Comparison of ENCODE assay signal across 8 cellular contexts in the genomic region with DNA sequence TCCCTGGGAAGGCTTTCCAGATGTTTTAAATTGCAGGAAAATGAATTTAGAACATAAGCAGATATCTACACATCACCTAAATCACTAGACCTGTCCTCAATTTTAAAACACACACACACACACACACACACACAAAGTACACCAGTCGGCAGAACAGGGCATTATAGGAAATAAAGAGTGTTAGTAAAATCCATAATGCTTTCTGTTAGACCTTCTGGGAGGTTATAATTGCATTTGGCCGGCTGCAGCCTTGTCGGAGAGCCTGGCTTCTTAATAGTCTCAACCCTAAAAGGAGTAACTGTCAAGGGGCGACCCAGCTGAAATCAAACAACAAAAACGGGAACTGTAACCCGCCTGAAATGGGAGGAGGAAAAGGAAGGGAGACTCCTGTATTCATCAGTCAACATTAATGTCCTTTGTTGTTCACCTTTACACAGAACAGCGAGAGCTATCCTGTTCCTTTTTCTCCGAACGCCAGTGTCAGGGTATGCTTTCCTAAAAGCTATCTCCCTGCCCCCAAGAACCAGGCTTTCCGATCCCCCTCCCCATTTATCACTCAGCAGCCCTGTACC. TPM values are rescaled to one million over a fixed set of nuclear protein-coding genes. Genes with fewer than 3 reads are reported as not detected.
DNase-seq lines count a peak whose midpoint lies in the region; ATAC-seq and TF ChIP-seq lines count a peak whose summit lies in the region.

No MANE protein-coding gene starts in this region.

- CTCF ChIA-PET in activated B cell treated with CpG ODN at 0.5 μM for 24 hours (lab: Charles Lee), result interaction anchor here (1.3 kb wide), 1 partner anchor 125 kb away, joined by 3 read pairs; no protein-coding TSS in a partner anchor

- POLR2A ChIA-PET in activated B cell treated with CpG ODN at 0.5 μM for 24 hours (lab: Charles Lee), result interaction anchor here (1.8 kb wide), 1 partner anchor 246 kb away, joined by 14 read pairs; a partner anchor contains a TSS

- DNase-seq in DMS79 (lab: John Stamatoyannopoulos, UW) (peak; percentile 14), LHCN-M2 (ENCODE audit: low read depth) (peak; percentile 26), activated B cell treated with CpG ODN at 0.5 μM for 24 hours (no peak), foreskin keratinocyte (peak in 1 of 2 donors; percentile 50), pons (ENCODE audit: low spot score) (peak; percentile 70), D341Med (ENCODE audit: low spot score) (no peak)
- DNase-seq in activated naive CD4-positive, alpha-beta T cell treated with anti-CD3 and anti-CD28 coated beads, Interleukin-2, amount 50 U/mL, for 72 hours (ENCODE audit: low spot score in 2 of 2), result no peak

- H3K27me3 ChIP-seq in foreskin keratinocyte, result no peaks in the 10 kb centered on the region

- H3K9me3 Mint-ChIP-seq in activated B cell treated with CpG ODN at 0.5 μM for 24 hours, result no peaks in the 10 kb centered on the region
- no peaks in the 10 kb centered on the region for H3K9me3 Mint-ChIP-seq in activated naive CD4-positive, alpha-beta T cell treated with anti-CD3 and anti-CD28 coated beads, Interleukin-2, amount 50 U/mL, for 72 hours

- peaks cover 38% of the 10 kb centered on the region for H3K27me3 Mint-ChIP-seq in activated B cell treated with CpG ODN at 0.5 μM for 24 hours

- peak overlapping the region; percentile 33 for H3K27ac Mint-ChIP-seq in activated B cell treated with CpG ODN at 0.5 μM for 24 hours
- no peak overlapping the region for H3K27ac Mint-ChIP-seq in activated naive CD4-positive, alpha-beta T cell treated with anti-CD3 and anti-CD28 coated beads, Interleukin-2, amount 50 U/mL, for 72 hours

- peaks cover 6% of the 10 kb centered on the region for H3K36me3 Mint-ChIP-seq in activated B cell treated with CpG ODN at 0.5 μM for 24 hours (ENCODE audit: low read depth)
- peaks cover 8 to 9% of the 10 kb centered on the region in 2 donors for H3K36me3 Mint-ChIP-seq in activated naive CD4-positive, alpha-beta T cell treated with anti-CD3 and anti-CD28 coated beads, Interleukin-2, amount 50 U/mL, for 72 hours

- TF ChIP-seq CTCF in activated B cell treated with CpG ODN at 0.5 μM for 24 hours (IDR thresholded peaks at IDR 0.05) (no peak), foreskin keratinocyte (conservative IDR thresholded peaks at IDR 0.05) (no peak)

- H3K27ac ChIP-seq in foreskin keratinocyte, result peak overlapping the region; percentile 66

- H3K4me1 ChIP-seq in foreskin keratinocyte, result peaks cover 28% of the 10 kb centered on the region

- H3K4me1 Mint-ChIP-seq in activated B cell treated with CpG ODN at 0.5 μM for 24 hours, result peaks cover 37% of the 10 kb centered on the region

- H3K4me3 Mint-ChIP-seq in activated B cell treated with CpG ODN at 0.5 μM for 24 hours, result peak overlapping the region; percentile 97

- no peak for ATAC-seq in activated B cell treated with CpG ODN at 0.5 μM for 24 hours (ENCODE audit: low read depth)
- no peak for ATAC-seq in foreskin keratinocyte
- ATAC-seq in GM21717 (IDR thresholded peaks at IDR 0.05; ENCODE audit: unreplicated experiment), result no peak
- ATAC-seq in activated naive CD4-positive, alpha-beta T cell treated with anti-CD3 and anti-CD28 coated beads, Interleukin-2, amount 50 U/mL, for 72 hours, result no peak

- intact Hi-C loops in activated B cell treated with CpG ODN at 0.5 μM for 24 hours (cut with micrococcal nuclease), result loop anchor here (10.0 kb wide), 1 partner anchor 590 kb away; a partner anchor contains a TSS

RNA-seq across cellular contexts. Expression of a gene that starts 1.3 kb away (rescaled TPM):
- total RNA-seq in LHCN-M2 (2014; rRNA removed) (6.3 and 13.7 TPM in 2 replicates), activated B cell treated with CpG ODN at 0.5 μM for 24 hours (0.61 and 0.73 TPM in 2 replicates), foreskin keratinocyte (37.2 and 43.1 TPM in 2 replicates)
- 0.98 TPM for polyA plus RNA-seq in LHCN-M2 (2012)
- polyA plus RNA-seq in foreskin keratinocyte, result 4.7 and 5.2 TPM in 2 replicates
- 1 to 10 TPM in 1 of 2 donors, under 1 TPM in 1; 0.21 to 1.1 TPM for total RNA-seq in activated naive CD4-positive, alpha-beta T cell treated with anti-CD3 and anti-CD28 coated beads, Interleukin-2, amount 50 U/mL, for 72 hours

RNA-seq across cellular contexts. Expression of a gene that starts 1.6 kb away (rescaled TPM):
- 23.8 and 24.4 TPM in 2 replicates for total RNA-seq in LHCN-M2 (2014; rRNA removed)
- 8.3 TPM for polyA plus RNA-seq in LHCN-M2 (2012)
- total RNA-seq in activated B cell treated with CpG ODN at 0.5 μM for 24 hours, result 12.6 and 13.1 TPM in 2 replicates
- total RNA-seq in foreskin keratinocyte, result 17.9 and 18.6 TPM in 2 replicates
- 11.9 and 12.1 TPM in 2 replicates for polyA plus RNA-seq in foreskin keratinocyte
- 10 to 100 TPM; 22.7 to 30.4 TPM for total RNA-seq in activated naive CD4-positive, alpha-beta T cell treated with anti-CD3 and anti-CD28 coated beads, Interleukin-2, amount 50 U/mL, for 72 hours

Comparison
In these comparisons a context has a peak if more than half of its experiments do, and no peak if none do; other contexts are left out.
1. DNase-seq: peak in DMS79 (single experiment), LHCN-M2 (single experiment) and pons (single experiment); none in activated B cell treated with CpG ODN at 0.5 μM for 24 hours (single experiment), D341Med (single experiment) and activated naive CD4-positive, alpha-beta T cell treated with anti-CD3 and anti-CD28 coated beads, Interleukin-2, amount 50 U/mL, for 72 hours (0 of 2).